Comparison of ENCODE assay signal across 9 cellular contexts in genomic region chr12:99619389-99620158, GRCh38. TPM values are rescaled to one million over a fixed set of nuclear protein-coding genes. Genes with fewer than 3 reads are reported as not detected.
DNase-seq lines count a peak whose midpoint lies in the region; ATAC-seq and TF ChIP-seq lines count a peak whose summit lies in the region.
"Had no signal": no experiment of that assay in that cellular context is flagged by ENCODE, and none has a peak within 500 bp of the region (broad histone marks: within the 10 kb centered on the region; RNA-seq: fewer than 3 reads in every experiment).

No MANE protein-coding gene starts in this region.

- no peak overlapping the region for H3K4me3 ChIP-seq in retinal pigment epithelial cell (ENCODE audit: low read length)

- DNase-seq in AG08395 (ENCODE audit: low spot score) (peak; percentile 33), M059J (ENCODE audit: low read depth) (peak; percentile 47), ecto neural progenitor cell (ENCODE audit: low spot score) (peak; percentile 69), retinal pigment epithelial cell (ENCODE audit: low read depth) (no peak), SW480 (ENCODE audit: low spot score) (no peak), middle frontal gyrus (ENCODE audit: extremely low spot score, low spot score) (no peak)

- TF ChIP-seq CTCF in GM12873 (IDR thresholded peaks at IDR 0.05; ENCODE audit: insufficient read depth, low read depth, low read length, missing control alignments) (peak; percentile 89), retinal pigment epithelial cell (conservative IDR thresholded peaks at IDR 0.05; ENCODE audit: low read depth, low read length) (peak; percentile 80)

- peak; percentile 92 for ATAC-seq in HG02571 (IDR thresholded peaks at IDR 0.05; ENCODE audit: unreplicated experiment)

RNA-seq across cellular contexts. Expression of gene GARIN6, which starts 28.0 kb away (rescaled TPM):
- not detected in 2 replicates for total RNA-seq in M059J (2014; rRNA removed; shearing (Covaris generic))
- total RNA-seq: temporal lobe had no signal

Comparison
In these comparisons a context has a peak if more than half of its experiments do, and no peak if none do; other contexts are left out.
1. DNase-seq: peak in AG08395 (single experiment), M059J (single experiment) and ecto neural progenitor cell (single experiment); none in retinal pigment epithelial cell (single experiment), SW480 (single experiment) and middle frontal gyrus (single experiment).